ENCODE assay signal across 19 cellular contexts in genomic region chr3:153078826-153079225, GRCh38.
A peak's percentile ranks its signal among the peaks of the same experiment; 100 is the strongest.
DNase-seq lines count a peak whose midpoint lies in the region; ATAC-seq, FAIRE-seq and TF ChIP-seq lines count a peak whose summit lies in the region.
"Had no signal": no experiment of that assay in that cellular context is flagged by ENCODE, and none has a peak within 500 bp of the region (broad histone marks: within the 10 kb centered on the region; RNA-seq: fewer than 3 reads in every experiment).

No MANE protein-coding gene starts in this region.

- TF ChIP-seq POLR2A in K562 (conservative IDR thresholded peaks at IDR 0.05) = no peak

- TF ChIP-seq EP300 in K562 (IDR thresholded peaks at IDR 0.05; ENCODE audit: low read length) = no peak

- POLR2A ChIA-PET in K562 (lab: Yijun Ruan, JAX) = interaction anchor here (2.3 kb wide), 1 partner anchor 17 kb away, joined by 6 read pairs; no protein-coding TSS in a partner anchor
- POLR2A ChIA-PET in naive thymus-derived CD8-positive, alpha-beta T cell (lab: Charles Lee) = no interaction called here

- no peak overlapping the region for H3K4me3 Mint-ChIP-seq in GM23338
- H3K4me3 Mint-ChIP-seq in naive thymus-derived CD8-positive, alpha-beta T cell = no peak overlapping the region
- H3K4me3 Mint-ChIP-seq in activated T-cell treated with anti-CD3 and anti-CD28 coated beads, Interleukin-2, amount 50 U/mL, for 4 hours = no peak overlapping the region
- H3K4me3 Mint-ChIP-seq: CD4-positive, alpha-beta memory T cell; H9 had no signal

- no peaks in the 10 kb centered on the region for H3K9me3 ChIP-seq in K562 (replicated peaks; ENCODE audit: control insufficient read depth, insufficient read depth, low read depth, low read length)

- intact Hi-C loops in K562 (cut with micrococcal nuclease) = no loop called here

- H3K4me1 ChIP-seq in GM23338 (ENCODE audit: insufficient read depth) = no peaks in the 10 kb centered on the region
- H3K4me1 ChIP-seq in K562 (replicated peaks in 1 of 2; ENCODE audit: control insufficient read depth in 2 of 2, insufficient read depth in 2 of 2, low read length in 2 of 2) = peaks cover 13 to 19% of the 10 kb centered on the region in 2 experiments; a peak in 4 of 5 replicates

- no peaks in the 10 kb centered on the region for H3K79me2 ChIP-seq in GM23338 (replicated peaks; ENCODE audit: insufficient read depth)
- no peaks in the 10 kb centered on the region for H3K79me2 ChIP-seq in K562 (ENCODE audit: control insufficient read depth, insufficient read depth, low read length)

- H3K4me2 ChIP-seq in GM23338 (no peak overlapping the region), K562 (ENCODE audit: insufficient read depth, low read length) (no peak overlapping the region)

- BruUV-seq in K562 (replicated peaks; lab: Mats Ljungman, UMichigan) = no TSS peak

- 75% methylated on average over 7 of the region's 7 CpGs for WGBS in K562 (ENCODE audit: insufficient coverage, low coverage, missing lambda C conversion rate)

- H3K27me3 ChIP-seq in GM23338 (ENCODE audit: insufficient read depth) = no peaks in the 10 kb centered on the region
- no peaks in the 10 kb centered on the region for H3K27me3 ChIP-seq in K562 (ENCODE audit: control insufficient read depth in 2 of 2, insufficient read depth in 2 of 2, low read length in 2 of 2)

- H3K36me3 ChIP-seq in GM23338 (ENCODE audit: insufficient read depth) (no peaks in the 10 kb centered on the region), K562 (ENCODE audit: control insufficient read depth, insufficient read depth, low read length) (no peaks in the 10 kb centered on the region)

- no peaks in the 10 kb centered on the region for H3K9me1 ChIP-seq in K562 (ENCODE audit: control insufficient read depth, insufficient read depth, low read length)

- DNase-seq in GM23338 (ENCODE audit: low spot score) (no peak), M059J (ENCODE audit: low read depth) (peak; percentile 18), K562 (ENCODE audit: extremely low read depth in 1 of 4, low spot score in 3 of 4) (peak in 2 of 4 experiments; percentile 25 to 34), iPS-NIHi7 (ENCODE audit: extremely low spot score) (peak; percentile 14), HUDEP-2 (lab: John Stamatoyannopoulos, UW; ENCODE audit: unreplicated experiment in 76 of 76) (no peak)
- DNase-seq in naive thymus-derived CD8-positive, alpha-beta T cell = no peak
- DNase-seq in activated T-cell treated with anti-CD3 and anti-CD28 coated beads, Interleukin-2, amount 50 U/mL, for 4 hours = no peak
- DNase-seq: C1 segment of cervical spinal cord; Calu3; CD4-positive, alpha-beta memory T cell; COR-L47; DMS79; EL; GDM1; H9 had no signal

- peaks cover 4% of the 10 kb centered on the region for H3K27me3 Mint-ChIP-seq in GM23338 (ENCODE audit: insufficient read depth, low read depth, poor library complexity)
- peaks cover 0 to 4% (median 0%) of the 10 kb centered on the region in 5 donors for H3K27me3 Mint-ChIP-seq in naive thymus-derived CD8-positive, alpha-beta T cell
- no peaks in the 10 kb centered on the region for H3K27me3 Mint-ChIP-seq in activated T-cell treated with anti-CD3 and anti-CD28 coated beads, Interleukin-2, amount 50 U/mL, for 4 hours (ENCODE audit: low read depth)

- no peaks in the 10 kb centered on the region for H3K9me3 Mint-ChIP-seq in GM23338
- no peaks in the 10 kb centered on the region for H3K9me3 Mint-ChIP-seq in naive thymus-derived CD8-positive, alpha-beta T cell
- no peaks in the 10 kb centered on the region for H3K9me3 Mint-ChIP-seq in activated T-cell treated with anti-CD3 and anti-CD28 coated beads, Interleukin-2, amount 50 U/mL, for 4 hours
- H3K9me3 Mint-ChIP-seq: H9 had no signal

- CTCF ChIA-PET in K562 (lab: Yijun Ruan, JAX; ENCODE audit: low intra/inter-chr PET ratio) = no interaction called here

- peak overlapping the region; percentile 69; the same call in 1 of the 2 replicates for H2AFZ ChIP-seq in GM23338
- peak overlapping the region; percentile 12; the same call in 1 of the 2 replicates for H2AFZ ChIP-seq in K562 (ENCODE audit: low read depth, low read length)

- H4K20me1 ChIP-seq in GM23338 (replicated peaks; ENCODE audit: insufficient read depth) (no peaks in the 10 kb centered on the region), K562 (replicated peaks; ENCODE audit: control insufficient read depth, insufficient read depth, low read length) (no peaks in the 10 kb centered on the region)

- no peak overlapping the region for H3K27ac Mint-ChIP-seq in GM23338
- no peak overlapping the region for H3K27ac Mint-ChIP-seq in naive thymus-derived CD8-positive, alpha-beta T cell
- H3K27ac Mint-ChIP-seq: CD4-positive, alpha-beta memory T cell; H9 had no signal

- TF ChIP-seq CTCF in GM23338 (conservative IDR thresholded peaks at IDR 0.05; ENCODE audit: low read depth in 2 of 2) (no peak), K562 (IDR thresholded peaks at IDR 0.05 in 2 of 3, conservative IDR thresholded peaks at IDR 0.05 in 1 of 3; ENCODE audit: insufficient read depth in 2 of 3, low read depth in 1 of 3, low read length in 3 of 3) (no peak)

- H3K9me2 ChIP-seq in GM23338 (ENCODE audit: insufficient read depth) = no peaks in the 10 kb centered on the region

- ATAC-seq in GM23338 (no peak), K562 (no peak), GM21786 (IDR thresholded peaks at IDR 0.05; ENCODE audit: unreplicated experiment) (no peak)
- ATAC-seq in naive thymus-derived CD8-positive, alpha-beta T cell = no peak
- ATAC-seq in activated T-cell treated with anti-CD3 and anti-CD28 coated beads, Interleukin-2, amount 50 U/mL, for 4 hours = no peak
- ATAC-seq: HCT116 had no signal

- TF ChIP-seq RAD21 in K562 (CRISPR knock-in tag; conservative IDR thresholded peaks at IDR 0.05 in 1 of 2, IDR thresholded peaks at IDR 0.05 in 1 of 2) = no peak

- in situ Hi-C loops in K562 (cut with MboI) = no loop called here

- H3K27ac ChIP-seq in GM23338 (ENCODE audit: low read depth) = no peak overlapping the region
- no peak overlapping the region; the same call in 2 of the 3 replicates for H3K27ac ChIP-seq in K562 (ENCODE audit: extremely low read depth, low read depth, low read length)

- FAIRE-seq in K562 (lab: Jason Lieb, UNC) = no peak
- FAIRE-seq: GM12891, GM18507 had no signal

- H3F3A ChIP-seq in GM23338 (replicated peaks; ENCODE audit: low read depth) = no peaks in the 10 kb centered on the region

- H3K9ac ChIP-seq in K562 (ENCODE audit: insufficient read depth in 1 of 2, low read depth in 2 of 2, low read length in 2 of 2) = no peak overlapping the region

- no peak overlapping the region for H3K4me3 ChIP-seq in GM23338
- H3K4me3 ChIP-seq in K562 = no peak overlapping the region

- no peaks in the 10 kb centered on the region for H3K36me3 Mint-ChIP-seq in GM23338 (ENCODE audit: low read depth)
- peaks cover 0 to 2% (median 0%) of the 10 kb centered on the region in 3 donors for H3K36me3 Mint-ChIP-seq in naive thymus-derived CD8-positive, alpha-beta T cell
- no peaks in the 10 kb centered on the region for H3K36me3 Mint-ChIP-seq in activated T-cell treated with anti-CD3 and anti-CD28 coated beads, Interleukin-2, amount 50 U/mL, for 4 hours (ENCODE audit: insufficient read depth)
- H3K36me3 Mint-ChIP-seq: CD4-positive, alpha-beta memory T cell had no signal

- H3K4me1 Mint-ChIP-seq in GM23338 = 0 out of 3 replicates have a peak, but pooled peaks cover under 1% of the 10 kb centered on the region
- H3K4me1 Mint-ChIP-seq in naive thymus-derived CD8-positive, alpha-beta T cell = peaks cover 0 to 2% (median 0%) of the 10 kb centered on the region in 4 donors
- H3K4me1 Mint-ChIP-seq in activated T-cell treated with anti-CD3 and anti-CD28 coated beads, Interleukin-2, amount 50 U/mL, for 4 hours (ENCODE audit: low read depth) = no peaks in the 10 kb centered on the region
- H3K4me1 Mint-ChIP-seq: CD4-positive, alpha-beta memory T cell had no signal

TF ChIP-seq in GM23338, 12 proteins besides CTCF, POLR2A, EP300 and RAD21 (continues in another document):
- no peak for TF ChIP-seq ZNF114 (CRISPR knock-in tag; IDR thresholded peaks at IDR 0.05)

TF ChIP-seq in K562, 482 proteins besides CTCF, POLR2A, EP300 and RAD21:
- TF ChIP-seq JUN (IDR thresholded peaks at IDR 0.05; ENCODE audit: borderline replicate concordance, low read depth, low read length) (no peak), JUN (CRISPR knock-in tag; IDR thresholded peaks at IDR 0.05; ENCODE audit: borderline replicate concordance) (no peak), CREM (IDR thresholded peaks at IDR 0.05; ENCODE audit: low read depth) (0 out of 2 replicates have a peak, but pooled peaks have one; percentile 28)

Comparison
In these comparisons a context has a peak if more than half of its experiments do, and no peak if none do; other contexts are left out.
1. DNase-seq: peak in M059J (single experiment) and iPS-NIHi7 (single experiment); none in GM23338 (single experiment), naive thymus-derived CD8-positive, alpha-beta T cell (0 of 10), HUDEP-2 (0 of 76) and activated T-cell treated with anti-CD3 and anti-CD28 coated beads, Interleukin-2, amount 50 U/mL, for 4 hours (single experiment).